ENCODE assay signal across 1 cellular context in the genomic region with DNA sequence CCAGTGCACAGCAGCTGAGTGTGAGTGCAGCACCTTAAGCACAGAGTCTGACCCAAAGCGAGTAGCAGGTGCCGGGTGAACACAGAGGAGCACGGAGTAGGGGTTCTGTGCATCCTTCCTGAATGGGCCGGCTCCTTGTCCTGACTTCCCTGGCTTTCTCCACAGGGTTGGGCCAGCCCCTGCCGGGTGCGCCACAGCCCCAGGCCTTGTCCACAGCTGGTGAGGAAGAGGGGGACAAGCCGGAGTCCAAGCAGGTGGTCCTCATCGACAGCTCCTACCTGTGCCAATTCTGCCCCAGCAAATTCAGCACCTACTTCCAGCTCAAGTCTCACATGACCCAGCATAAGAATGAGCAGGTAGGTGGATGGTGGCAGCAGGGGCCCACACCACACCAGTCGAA.
TF ChIP-seq lines count a peak whose summit lies in the region.

No MANE protein-coding gene starts in this region.

TF ChIP-seq in HepG2, 621 proteins besides CTCF, POLR2A, EP300 and RAD21:
- TF ChIP-seq SP4 (CRISPR knock-in tag; IDR thresholded peaks at IDR 0.05) (no peak), NR3C1 (CRISPR knock-in tag; IDR thresholded peaks at IDR 0.05) (no peak), ZMYM3 (CRISPR knock-in tag; IDR thresholded peaks at IDR 0.05) (no peak), MTA1 (CRISPR knock-in tag; IDR thresholded peaks at IDR 0.05; ENCODE audit: borderline replicate concordance) (0 out of 2 replicates have a peak, but pooled peaks have one; percentile 31), MXD4 (CRISPR knock-in tag; IDR thresholded peaks at IDR 0.05) (no peak), ZBTB20 (CRISPR knock-in tag; IDR thresholded peaks at IDR 0.05; ENCODE audit: borderline replicate concordance, low read depth) (no peak)
- TF ChIP-seq, protein P1, sequence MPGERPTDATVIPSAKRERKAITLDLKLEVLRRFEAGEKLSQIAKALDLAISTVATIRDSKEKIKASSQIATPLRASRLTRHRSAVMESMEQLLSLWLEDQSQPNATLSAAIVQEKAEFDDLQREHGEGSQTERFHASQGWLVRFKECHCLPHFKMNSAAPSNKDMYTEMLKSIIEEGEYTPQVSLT (CRISPR knock-in tag; IDR thresholded peaks at IDR 0.05; ENCODE audit: borderline replicate concordance, low read depth): no peak
- TF ChIP-seq, protein P2, sequence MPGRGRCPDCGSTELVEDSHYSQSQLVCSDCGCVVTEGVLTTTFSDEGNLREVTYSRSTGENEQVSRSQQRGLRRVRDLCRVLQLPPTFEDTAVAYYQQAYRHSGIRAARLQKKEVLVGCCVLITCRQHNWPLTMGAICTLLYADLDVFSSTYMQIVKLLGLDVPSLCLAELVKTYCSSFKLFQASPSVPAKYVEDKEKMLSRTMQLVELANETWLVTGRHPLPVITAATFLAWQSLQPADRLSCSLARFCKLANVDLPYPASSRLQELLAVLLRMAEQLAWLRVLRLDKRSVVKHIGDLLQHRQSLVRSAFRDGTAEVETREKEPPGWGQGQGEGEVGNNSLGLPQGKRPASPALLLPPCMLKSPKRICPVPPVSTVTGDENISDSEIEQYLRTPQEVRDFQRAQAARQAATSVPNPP (CRISPR knock-in tag; IDR thresholded peaks at IDR 0.05): no peak
- TF ChIP-seq, protein P3, sequence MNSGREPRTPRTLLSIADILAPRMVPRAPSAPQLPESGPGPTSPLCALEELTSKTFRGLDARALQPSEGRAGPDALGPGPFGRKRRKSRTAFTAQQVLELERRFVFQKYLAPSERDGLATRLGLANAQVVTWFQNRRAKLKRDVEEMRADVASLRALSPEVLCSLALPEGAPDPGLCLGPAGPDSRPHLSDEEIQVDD (CRISPR knock-in tag; IDR thresholded peaks at IDR 0.05; ENCODE audit: borderline replicate concordance): no peak
